Comparison of ENCODE assay signal across 1 cellular context in the genomic region with DNA sequence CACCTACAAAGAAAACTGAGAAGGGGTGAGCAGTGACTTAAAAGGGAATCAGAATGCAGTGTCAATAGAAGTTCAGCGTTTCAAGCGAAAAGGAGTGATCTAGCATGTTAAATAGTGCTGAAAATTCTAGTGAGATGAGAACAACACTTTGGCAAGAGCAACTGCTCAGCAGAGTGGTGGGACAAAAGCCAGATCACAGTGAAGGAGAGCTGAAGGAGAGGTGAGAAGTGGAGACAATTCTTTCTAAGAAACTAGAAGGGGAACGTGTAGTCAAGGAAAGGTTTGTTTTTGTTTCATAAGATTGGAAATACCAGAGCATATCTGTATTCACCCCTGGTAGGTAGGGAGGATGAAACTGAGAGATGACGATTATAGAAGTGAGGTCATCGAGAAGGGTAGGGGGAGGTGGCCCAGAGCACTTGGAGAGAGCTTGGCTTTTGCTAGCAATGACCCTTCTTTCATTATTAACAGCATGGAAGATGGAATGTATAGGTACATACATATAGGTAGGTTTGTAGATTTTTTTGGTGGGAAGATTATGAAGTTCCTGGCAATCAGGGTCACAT.
TF ChIP-seq lines count a peak whose summit lies in the region.

No MANE protein-coding gene starts in this region.

TF ChIP-seq in endothelial cell of umbilical vein, 7 proteins besides CTCF, POLR2A, EP300 and RAD21:
- TF ChIP-seq FOS (IDR thresholded peaks at IDR 0.05; ENCODE audit: borderline replicate concordance, insufficient read depth, low read length) = no peak
- TF ChIP-seq POLR2AphosphoS5 (IDR thresholded peaks at IDR 0.05; ENCODE audit: insufficient read depth, low read depth, low read length) = no peak
- TF ChIP-seq JUN (IDR thresholded peaks at IDR 0.05; ENCODE audit: borderline replicate concordance, insufficient read depth, insufficient read length, low read depth) = no peak
- no peak for TF ChIP-seq EZH2 (IDR thresholded peaks at IDR 0.05; ENCODE audit: borderline replicate concordance, low read depth, low read length, severe bottlenecking)
- TF ChIP-seq, protein P1, sequence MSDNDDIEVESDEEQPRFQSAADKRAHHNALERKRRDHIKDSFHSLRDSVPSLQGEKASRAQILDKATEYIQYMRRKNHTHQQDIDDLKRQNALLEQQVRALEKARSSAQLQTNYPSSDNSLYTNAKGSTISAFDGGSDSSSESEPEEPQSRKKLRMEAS (IDR thresholded peaks at IDR 0.05; ENCODE audit: insufficient read depth, insufficient read length) = no peak
- TF ChIP-seq MYC (IDR thresholded peaks at IDR 0.05; ENCODE audit: low read depth, low read length) = no peak
- TF ChIP-seq GATA2 (IDR thresholded peaks at IDR 0.05; ENCODE audit: insufficient read depth, insufficient read length, low read depth, low read length) = no peak
